ENCODE assay signal across 16 cellular contexts in genomic region chr22:48507595-48508350, GRCh38.
DNase-seq lines count a peak whose midpoint lies in the region; ATAC-seq and TF ChIP-seq lines count a peak whose summit lies in the region.
"Had no signal": no experiment of that assay in that cellular context is flagged by ENCODE, and none has a peak within 500 bp of the region (broad histone marks: within the 10 kb centered on the region; RNA-seq: fewer than 3 reads in every experiment).

No MANE protein-coding gene starts in this region.

- BruUV-seq in Calu3 (replicated peaks; lab: Mats Ljungman, UMichigan), result no TSS peak

- H3K9ac ChIP-seq in H9 (ENCODE audit: extremely low read depth, insufficient read length, low read length), result no peak overlapping the region

- no peak overlapping the region for H3K56ac ChIP-seq in H9 (ENCODE audit: insufficient read length, low read depth, low read length)

- ATAC-seq in GM23338 (peak; percentile 46), WTC11 (no peak; the same call in 1 of the 2 replicates), GM21381 (IDR thresholded peaks at IDR 0.05; ENCODE audit: unreplicated experiment) (no peak)
- ATAC-seq: HCT116 had no signal

- no peak overlapping the region for H3T11ph ChIP-seq in H9 (ENCODE audit: low read length)

- H3K79me1 ChIP-seq in H9 (ENCODE audit: insufficient read depth, low read depth, low read length, poor library complexity, severe bottlenecking), result peaks cover 3% of the 10 kb centered on the region

- H2BK5ac ChIP-seq in H9 (ENCODE audit: insufficient read length, low read length), result no peak overlapping the region

- H3K4me2 ChIP-seq in GM23338 (no peak overlapping the region), H9 (ENCODE audit: insufficient read depth, insufficient read length, low read length) (no peak overlapping the region)

- H3K27me3 Mint-ChIP-seq in GM23338 (ENCODE audit: insufficient read depth, low read depth, poor library complexity) (peaks cover 5% of the 10 kb centered on the region), H9 (ENCODE audit: low read depth) (no peaks in the 10 kb centered on the region), WTC11 (ENCODE audit: low read depth) (no peaks in the 10 kb centered on the region), Calu3 (ENCODE audit: unreplicated experiment) (no peaks in the 10 kb centered on the region)
- H3K27me3 Mint-ChIP-seq: CD4-positive, CD25-positive, alpha-beta regulatory T cell had no signal

- CTCF ChIA-PET in WTC11 (lab: Charles Lee), result interaction anchor here (0.5 to 1.1 kb wide), 3 partner anchors 11 to 47 kb away, joined by 3 to 4 read pairs (median 4); no protein-coding TSS in a partner anchor
- CTCF ChIA-PET in Calu3 (lab: Charles Lee), result no interaction called here

- H3K23me2 ChIP-seq in H9 (ENCODE audit: insufficient read length, low read depth, low read length, poor library complexity, severe bottlenecking), result peaks cover 3% of the 10 kb centered on the region

- H3K4me1 Mint-ChIP-seq in GM23338 (peaks cover 28% of the 10 kb centered on the region), H9 (peaks cover 24 to 25% of the 10 kb centered on the region in 2 experiments), WTC11 (peaks cover 31% of the 10 kb centered on the region), Calu3 (ENCODE audit: low read depth, unreplicated experiment) (no peaks in the 10 kb centered on the region)
- H3K4me1 Mint-ChIP-seq: CD4-positive, CD25-positive, alpha-beta regulatory T cell; CD8-positive, alpha-beta memory T cell had no signal

- no peak overlapping the region for H2BK120ac ChIP-seq in H9 (ENCODE audit: low read depth, low read length, poor library complexity, severe bottlenecking)

- DNase-seq in GM23338 (ENCODE audit: low spot score), result no peak
- DNase-seq in H9, result no peak
- DNase-seq in WTC11 (ENCODE audit: low spot score), result no peak
- peak; percentile 67 for DNase-seq in iPS-NIHi11 (ENCODE audit: low spot score)
- no peak for DNase-seq in Calu3
- no peak for DNase-seq in GDM1 (lab: John Stamatoyannopoulos, UW)
- no peak for DNase-seq in Kasumi-1 (lab: John Stamatoyannopoulos, UW)
- DNase-seq: BE2C; C1 segment of cervical spinal cord; CD4-positive, CD25-positive, alpha-beta regulatory T cell; CD8-positive, alpha-beta memory T cell; COR-L47; GF-D8; KG1 had no signal

- POLR2A ChIA-PET in WTC11 (lab: Charles Lee), result no interaction called here

- H2BK12ac ChIP-seq in H9 (ENCODE audit: insufficient read length, low read depth, low read length), result no peak overlapping the region

- no peak overlapping the region for H3K4me3 Mint-ChIP-seq in GM23338
- H3K4me3 Mint-ChIP-seq in H9, result no peak overlapping the region
- no peak overlapping the region for H3K4me3 Mint-ChIP-seq in WTC11
- H3K4me3 Mint-ChIP-seq in Calu3 (ENCODE audit: low read depth, unreplicated experiment), result no peak overlapping the region
- H3K4me3 Mint-ChIP-seq: CD4-positive, CD25-positive, alpha-beta regulatory T cell; CD8-positive, alpha-beta memory T cell had no signal

- no peak overlapping the region for H3K18ac ChIP-seq in H9 (ENCODE audit: insufficient read length, low read depth, low read length)

- H3K4me3 ChIP-seq in GM23338, result no peak overlapping the region

- no peaks in the 10 kb centered on the region for H3K27me3 ChIP-seq in GM23338 (ENCODE audit: insufficient read depth)
- no peaks in the 10 kb centered on the region for H3K27me3 ChIP-seq in H9 (ENCODE audit: insufficient read depth, low read length)
- H3K27me3 ChIP-seq: BE2C had no signal

- no CpG with 5 or more reads among the region's 23 CpGs for WGBS in H9 (ENCODE audit: extremely low coverage, insufficient read length, low lambda C conversion rate)

- no peak overlapping the region for H3K14ac ChIP-seq in H9 (ENCODE audit: insufficient read depth, low read length)

- intact Hi-C loops in Calu3 (cut with micrococcal nuclease; ENCODE audit: unreplicated experiment), result no loop called here

- H2BK15ac ChIP-seq in H9 (ENCODE audit: low read depth, low read length), result no peak overlapping the region

- H3K27ac Mint-ChIP-seq in GM23338, result no peak overlapping the region
- no peak overlapping the region for H3K27ac Mint-ChIP-seq in H9
- 0 out of 2 replicates have a peak overlapping the region, but pooled peaks have one; percentile 41 for H3K27ac Mint-ChIP-seq in WTC11
- H3K27ac Mint-ChIP-seq in Calu3 (ENCODE audit: unreplicated experiment), result no peak overlapping the region
- H3K27ac Mint-ChIP-seq: CD4-positive, CD25-positive, alpha-beta regulatory T cell had no signal

- no peaks in the 10 kb centered on the region; the same call in 1 of the 2 replicates for H3K36me3 ChIP-seq in GM23338 (ENCODE audit: insufficient read depth)
- H3K36me3 ChIP-seq: BE2C had no signal

- TF ChIP-seq CTCF in GM23338 (conservative IDR thresholded peaks at IDR 0.05; ENCODE audit: low read depth in 2 of 2), result no peak; a peak in 1 of 4 replicates
- peak; percentile 40 for TF ChIP-seq CTCF in H9 (conservative IDR thresholded peaks at IDR 0.05)
- TF ChIP-seq CTCF in WTC11 (IDR thresholded peaks at IDR 0.05), result no peak
- no peak for TF ChIP-seq CTCF in Calu3 (IDR thresholded peaks at IDR 0.05; ENCODE audit: unreplicated experiment)

- no peaks in the 10 kb centered on the region for H3F3A ChIP-seq in GM23338 (replicated peaks; ENCODE audit: low read depth)

- H3K27ac ChIP-seq in GM23338 (ENCODE audit: low read depth) (no peak overlapping the region), H9 (ENCODE audit: insufficient read length, low read depth, low read length) (no peak overlapping the region)

- no peak overlapping the region for H4K8ac ChIP-seq in H9 (replicated peaks; ENCODE audit: insufficient read length, low read depth, low read length)

- H4K20me1 ChIP-seq in GM23338 (replicated peaks; ENCODE audit: insufficient read depth) (no peaks in the 10 kb centered on the region), H9 (ENCODE audit: control insufficient read depth, insufficient read depth, insufficient read length) (no peaks in the 10 kb centered on the region)

- H2BK20ac ChIP-seq in H9 (ENCODE audit: low read depth, low read length, poor library complexity, severe bottlenecking), result no peak overlapping the region

- H4K91ac ChIP-seq in H9 (ENCODE audit: insufficient read length, low read depth, low read length), result no peak overlapping the region

- no peak overlapping the region for H2AK5ac ChIP-seq in H9 (ENCODE audit: insufficient read length, low read length)

- H2AFZ ChIP-seq in GM23338 (no peak overlapping the region), H9 (ENCODE audit: low read length) (no peak overlapping the region)

- H3K9me3 Mint-ChIP-seq in GM23338 (no peaks in the 10 kb centered on the region; the same call in 2 of the 3 replicates), H9 (no peaks in the 10 kb centered on the region), WTC11 (no peaks in the 10 kb centered on the region), Calu3 (ENCODE audit: low read depth, unreplicated experiment) (peaks cover 10% of the 10 kb centered on the region)
- H3K9me3 Mint-ChIP-seq: CD8-positive, alpha-beta memory T cell had no signal

- H3K4ac ChIP-seq in H9 (ENCODE audit: low read depth, low read length), result no peak overlapping the region

- H3K36me3 Mint-ChIP-seq in GM23338 (ENCODE audit: low read depth), result no peaks in the 10 kb centered on the region
- peaks cover 0 to 2% (median 0%) of the 10 kb centered on the region in 3 experiments; a peak in 1 of 7 replicates for H3K36me3 Mint-ChIP-seq in H9 (ENCODE audit: insufficient read depth in 1 of 3, low read depth in 3 of 3)
- H3K36me3 Mint-ChIP-seq in WTC11, result no peaks in the 10 kb centered on the region; the same call in 1 of the 2 replicates
- no peaks in the 10 kb centered on the region for H3K36me3 Mint-ChIP-seq in Calu3 (ENCODE audit: insufficient read depth, unreplicated experiment)
- H3K36me3 Mint-ChIP-seq: CD4-positive, CD25-positive, alpha-beta regulatory T cell; CD8-positive, alpha-beta memory T cell had no signal

- no peaks in the 10 kb centered on the region for H3K9me3 ChIP-seq in H9 (ENCODE audit: control insufficient read depth, low read depth, low read length)

- no peak overlapping the region for H4K5ac ChIP-seq in H9 (ENCODE audit: insufficient read length, low read depth, low read length)

- no peaks in the 10 kb centered on the region for H3K4me1 ChIP-seq in GM23338 (ENCODE audit: insufficient read depth)
- H3K4me1 ChIP-seq in H9 (ENCODE audit: insufficient read depth, low read length), result peaks cover 6% of the 10 kb centered on the region; the same call in 1 of the 2 replicates
- H3K4me1 ChIP-seq: BE2C had no signal

- H3K79me2 ChIP-seq in GM23338 (replicated peaks; ENCODE audit: insufficient read depth), result no peaks in the 10 kb centered on the region
- peaks cover 3% of the 10 kb centered on the region; the same call in 1 of the 2 replicates for H3K79me2 ChIP-seq in H9 (ENCODE audit: insufficient read depth, low read length)

- H3K9me2 ChIP-seq in GM23338 (ENCODE audit: insufficient read depth), result no peaks in the 10 kb centered on the region

- no peak overlapping the region for H3K23ac ChIP-seq in H9 (ENCODE audit: insufficient read length, low read depth, low read length)

TF ChIP-seq in GM23338, 12 proteins besides CTCF, POLR2A, EP300 and RAD21 (continues in another document):
- no peak for TF ChIP-seq NANOG (IDR thresholded peaks at IDR 0.05; ENCODE audit: borderline replicate concordance)
- no peak for TF ChIP-seq JUNB (IDR thresholded peaks at IDR 0.05; ENCODE audit: unreplicated experiment)
- TF ChIP-seq EZH2 (IDR thresholded peaks at IDR 0.05; ENCODE audit: low read depth, unreplicated experiment), result no peak
- no peak for TF ChIP-seq CREB1 (CRISPR knock-in tag; IDR thresholded peaks at IDR 0.05; ENCODE audit: low read depth)
- no peak for TF ChIP-seq ZNF114 (CRISPR knock-in tag; IDR thresholded peaks at IDR 0.05)

TF ChIP-seq in WTC11, 78 proteins besides CTCF, POLR2A, EP300 and RAD21 (continues in another document):
- TF ChIP-seq PREB (CRISPR knock-in tag; IDR thresholded peaks at IDR 0.05; ENCODE audit: borderline replicate concordance) (no peak), E2F5 (CRISPR knock-in tag; IDR thresholded peaks at IDR 0.05) (no peak), ZNF121 (CRISPR knock-in tag; IDR thresholded peaks at IDR 0.05) (no peak)
